ENCODE assay signal across 2 cellular contexts in the genomic region with DNA sequence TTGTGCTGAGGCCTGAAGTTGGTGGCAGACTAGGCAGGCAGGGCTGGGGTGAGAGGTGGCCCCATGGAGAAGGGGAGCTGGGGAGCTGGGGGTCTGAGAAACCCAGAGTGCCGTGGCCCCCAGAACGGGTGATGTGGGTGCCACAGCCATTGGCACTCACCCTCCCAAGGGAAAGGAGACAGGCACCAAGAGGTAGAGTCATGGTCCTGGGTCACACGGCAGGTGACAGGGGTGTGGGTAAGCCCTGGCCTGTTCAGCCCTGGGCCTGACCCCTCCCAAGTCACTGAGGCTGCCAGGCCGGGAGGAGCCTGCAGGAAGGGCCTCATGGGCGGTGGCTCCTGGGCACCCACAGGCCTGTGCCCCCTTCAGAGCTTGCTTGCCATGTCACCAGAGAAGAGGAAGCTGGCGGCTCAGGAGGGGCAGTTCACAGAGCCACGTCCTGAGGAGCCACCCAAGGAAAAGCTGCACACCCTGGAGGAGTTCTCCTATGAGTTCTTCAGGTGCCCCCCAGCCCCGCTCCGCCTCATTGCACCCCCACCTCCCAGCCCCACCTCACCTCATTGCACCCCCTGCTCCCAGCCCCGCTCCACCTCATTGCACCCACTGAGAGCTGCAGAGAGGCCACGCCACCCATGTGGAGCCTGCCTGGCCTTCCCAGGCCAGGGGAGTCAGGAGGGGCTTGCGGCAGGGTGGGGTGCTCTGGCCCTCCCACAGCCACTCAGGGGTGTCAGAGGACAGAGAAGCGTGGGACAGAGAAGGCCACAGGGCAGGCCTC.
TF ChIP-seq lines count a peak whose summit lies in the region.

No MANE protein-coding gene starts in this region.

TF ChIP-seq in IMR-90, 13 proteins besides CTCF, POLR2A, EP300 and RAD21:
- no peak for TF ChIP-seq MAFK (IDR thresholded peaks at IDR 0.05; ENCODE audit: low read depth, low read length)
- TF ChIP-seq MAZ (IDR thresholded peaks at IDR 0.05; ENCODE audit: borderline replicate concordance, low read depth, low read length) = no peak
- no peak for TF ChIP-seq RCOR1 (IDR thresholded peaks at IDR 0.05; ENCODE audit: insufficient replicate concordance, low read length)
- no peak for TF ChIP-seq ELK1 (IDR thresholded peaks at IDR 0.05; ENCODE audit: borderline replicate concordance, low read depth, low read length)
- TF ChIP-seq RFX5 (IDR thresholded peaks at IDR 0.05; ENCODE audit: low read depth, low read length) = no peak
- TF ChIP-seq CHD1 (IDR thresholded peaks at IDR 0.05; ENCODE audit: low read depth, low read length) = no peak
- no peak for TF ChIP-seq MXI1 (IDR thresholded peaks at IDR 0.05; ENCODE audit: borderline replicate concordance, low read depth, low read length)
- TF ChIP-seq FOS (IDR thresholded peaks at IDR 0.05; ENCODE audit: low read depth, low read length) = no peak
- TF ChIP-seq NFE2L2 (IDR thresholded peaks at IDR 0.05; ENCODE audit: low read depth, low read length) = no peak
- TF ChIP-seq, protein P1, sequence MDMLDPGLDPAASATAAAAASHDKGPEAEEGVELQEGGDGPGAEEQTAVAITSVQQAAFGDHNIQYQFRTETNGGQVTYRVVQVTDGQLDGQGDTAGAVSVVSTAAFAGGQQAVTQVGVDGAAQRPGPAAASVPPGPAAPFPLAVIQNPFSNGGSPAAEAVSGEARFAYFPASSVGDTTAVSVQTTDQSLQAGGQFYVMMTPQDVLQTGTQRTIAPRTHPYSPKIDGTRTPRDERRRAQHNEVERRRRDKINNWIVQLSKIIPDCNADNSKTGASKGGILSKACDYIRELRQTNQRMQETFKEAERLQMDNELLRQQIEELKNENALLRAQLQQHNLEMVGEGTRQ (IDR thresholded peaks at IDR 0.05; ENCODE audit: low read depth, low read length) = no peak
TF ChIP-seq in IMR-90: peak in this region for 0.

TF ChIP-seq in HepG2, 621 proteins besides CTCF, POLR2A, EP300 and RAD21:
- TF ChIP-seq GPBP1L1 (CRISPR knock-in tag; IDR thresholded peaks at IDR 0.05) (no peak), ZNF234 (CRISPR knock-in tag; conservative IDR thresholded peaks at IDR 0.05) (no peak), NFE2L2 (IDR thresholded peaks at IDR 0.05; ENCODE audit: low read length) (no peak), ARID3A (IDR thresholded peaks at IDR 0.05; ENCODE audit: low read depth, low read length) (no peak), ZNF34 (CRISPR knock-in tag; IDR thresholded peaks at IDR 0.05; ENCODE audit: borderline replicate concordance) (no peak), ZFP41 (CRISPR knock-in tag; IDR thresholded peaks at IDR 0.05; ENCODE audit: borderline replicate concordance) (no peak)
- TF ChIP-seq, protein P2, sequence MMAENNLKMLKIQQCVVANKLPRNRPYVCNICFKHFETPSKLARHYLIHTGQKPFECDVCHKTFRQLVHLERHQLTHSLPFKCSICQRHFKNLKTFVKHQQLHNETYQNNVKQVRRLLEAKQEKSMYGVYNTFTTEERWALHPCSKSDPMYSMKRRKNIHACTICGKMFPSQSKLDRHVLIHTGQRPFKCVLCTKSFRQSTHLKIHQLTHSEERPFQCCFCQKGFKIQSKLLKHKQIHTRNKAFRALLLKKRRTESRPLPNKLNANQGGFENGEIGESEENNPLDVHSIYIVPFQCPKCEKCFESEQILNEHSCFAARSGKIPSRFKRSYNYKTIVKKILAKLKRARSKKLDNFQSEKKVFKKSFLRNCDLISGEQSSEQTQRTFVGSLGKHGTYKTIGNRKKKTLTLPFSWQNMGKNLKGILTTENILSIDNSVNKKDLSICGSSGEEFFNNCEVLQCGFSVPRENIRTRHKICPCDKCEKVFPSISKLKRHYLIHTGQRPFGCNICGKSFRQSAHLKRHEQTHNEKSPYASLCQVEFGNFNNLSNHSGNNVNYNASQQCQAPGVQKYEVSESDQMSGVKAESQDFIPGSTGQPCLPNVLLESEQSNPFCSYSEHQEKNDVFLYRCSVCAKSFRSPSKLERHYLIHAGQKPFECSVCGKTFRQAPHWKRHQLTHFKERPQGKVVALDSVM (CRISPR knock-in tag; IDR thresholded peaks at IDR 0.05) = no peak
- TF ChIP-seq, protein P3, sequence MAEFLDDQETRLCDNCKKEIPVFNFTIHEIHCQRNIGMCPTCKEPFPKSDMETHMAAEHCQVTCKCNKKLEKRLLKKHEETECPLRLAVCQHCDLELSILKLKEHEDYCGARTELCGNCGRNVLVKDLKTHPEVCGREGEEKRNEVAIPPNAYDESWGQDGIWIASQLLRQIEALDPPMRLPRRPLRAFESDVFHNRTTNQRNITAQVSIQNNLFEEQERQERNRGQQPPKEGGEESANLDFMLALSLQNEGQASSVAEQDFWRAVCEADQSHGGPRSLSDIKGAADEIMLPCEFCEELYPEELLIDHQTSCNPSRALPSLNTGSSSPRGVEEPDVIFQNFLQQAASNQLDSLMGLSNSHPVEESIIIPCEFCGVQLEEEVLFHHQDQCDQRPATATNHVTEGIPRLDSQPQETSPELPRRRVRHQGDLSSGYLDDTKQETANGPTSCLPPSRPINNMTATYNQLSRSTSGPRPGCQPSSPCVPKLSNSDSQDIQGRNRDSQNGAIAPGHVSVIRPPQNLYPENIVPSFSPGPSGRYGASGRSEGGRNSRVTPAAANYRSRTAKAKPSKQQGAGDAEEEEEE (CRISPR knock-in tag; IDR thresholded peaks at IDR 0.05; ENCODE audit: borderline replicate concordance) = no peak
- TF ChIP-seq, protein P4, sequence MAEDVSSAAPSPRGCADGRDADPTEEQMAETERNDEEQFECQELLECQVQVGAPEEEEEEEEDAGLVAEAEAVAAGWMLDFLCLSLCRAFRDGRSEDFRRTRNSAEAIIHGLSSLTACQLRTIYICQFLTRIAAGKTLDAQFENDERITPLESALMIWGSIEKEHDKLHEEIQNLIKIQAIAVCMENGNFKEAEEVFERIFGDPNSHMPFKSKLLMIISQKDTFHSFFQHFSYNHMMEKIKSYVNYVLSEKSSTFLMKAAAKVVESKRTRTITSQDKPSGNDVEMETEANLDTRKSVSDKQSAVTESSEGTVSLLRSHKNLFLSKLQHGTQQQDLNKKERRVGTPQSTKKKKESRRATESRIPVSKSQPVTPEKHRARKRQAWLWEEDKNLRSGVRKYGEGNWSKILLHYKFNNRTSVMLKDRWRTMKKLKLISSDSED (CRISPR knock-in tag; IDR thresholded peaks at IDR 0.05) = no peak
